Comparison of ENCODE assay signal across 22 cellular contexts in the genomic region with DNA sequence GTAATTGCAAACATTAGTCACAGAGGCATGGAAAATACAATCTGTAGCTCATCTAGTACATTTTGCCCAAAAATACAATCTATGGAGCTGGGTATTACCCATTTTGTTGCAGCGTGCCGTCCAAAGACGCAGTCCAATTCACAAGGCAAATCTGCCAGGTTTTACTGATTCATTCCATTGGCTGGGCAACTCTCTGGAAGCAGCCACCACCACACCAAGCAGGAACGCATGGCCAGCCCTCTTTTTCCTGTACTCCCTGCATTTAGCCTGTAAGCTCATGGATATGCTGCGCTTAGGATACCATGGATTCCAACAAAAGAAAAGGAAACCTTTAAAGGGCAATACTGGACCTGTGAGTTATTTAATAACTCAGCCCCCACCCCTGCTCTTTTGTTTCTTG.
"Had no signal": no experiment of that assay in that cellular context is flagged by ENCODE, and none has a peak within 500 bp of the region (broad histone marks: within the 10 kb centered on the region; RNA-seq: fewer than 3 reads in every experiment).

No MANE protein-coding gene starts in this region.

- H3K9me2 ChIP-seq: SK-N-SH had no signal

- H3K9me3 ChIP-seq: SK-N-SH had no signal

- DNase-seq: IMR-90, Karpas-422, KG1, MM.1S, NCI-H1092 treated with DMSO at 0.1 percent for 48 hours, NCI-H1436, NCI-H187, NCI-H2029, NCI-H2081 treated with DMSO at 0.1 percent for 48 hours, NCI-H2171, NCI-H226, NCI-H446, NCI-H510A, NCI-H524 treated with DMSO at 0.1 percent for 48 hours, NCI-H69, NCI-H774, RPMI8226, SHP77, SK-N-SH, T-helper 1 cell had no signal

- H3K4me2 ChIP-seq: SK-N-SH had no signal

- ATAC-seq: HepG2 had no signal

- H3K9ac ChIP-seq: SK-N-SH had no signal

- FAIRE-seq: HepG2, RCC 7860 had no signal
